ENCODE assay signal across 8 cellular contexts in the genomic region with DNA sequence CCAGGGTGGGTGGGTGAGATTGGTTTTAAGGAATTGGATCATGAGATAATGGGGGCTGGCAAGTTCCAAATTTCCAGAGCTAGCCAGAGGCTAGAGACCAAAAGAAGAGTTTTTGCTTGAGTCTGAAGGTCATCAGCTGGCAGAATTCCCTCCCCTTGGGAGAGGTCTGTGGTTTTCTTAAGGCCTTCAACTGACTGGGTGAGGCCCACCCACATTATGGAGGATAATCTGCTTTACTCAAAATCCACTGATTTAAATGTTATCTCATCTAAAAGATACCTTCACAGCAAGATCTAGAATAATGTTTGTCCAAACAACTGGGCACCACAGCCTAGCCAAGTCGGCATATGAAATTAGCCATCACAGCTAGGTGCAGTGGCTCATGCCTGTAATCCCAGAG.
"Had no signal": no experiment of that assay in that cellular context is flagged by ENCODE, and none has a peak within 500 bp of the region (broad histone marks: within the 10 kb centered on the region; RNA-seq: fewer than 3 reads in every experiment).

No MANE protein-coding gene starts in this region.

- H3K4me3 ChIP-seq: GM12878 had no signal

- DNase-seq: GDM1, GF-D8 had no signal

- ATAC-seq: GM12878 had no signal

- FAIRE-seq: G401.6, GM12878, GM12891, GM12892, GM18507, GM19239 had no signal
